1 cellular context compared by ENCODE assay signal in genomic region chr22:46649176-46650077, GRCh38.
TF ChIP-seq lines count a peak whose summit lies in the region.

No MANE protein-coding gene starts in this region.

TF ChIP-seq in K562, 482 proteins besides CTCF, POLR2A, EP300 and RAD21 (continued from another document):
- TF ChIP-seq MYNN (IDR thresholded peaks at IDR 0.05): no peak
- no peak for TF ChIP-seq MYNN (CRISPR knock-in tag; IDR thresholded peaks at IDR 0.05)
- no peak for TF ChIP-seq ZFP30 (CRISPR knock-in tag; IDR thresholded peaks at IDR 0.05; ENCODE audit: borderline replicate concordance)
- TF ChIP-seq ELF2 (CRISPR knock-in tag; IDR thresholded peaks at IDR 0.05): no peak
- TF ChIP-seq TCF7L2 (IDR thresholded peaks at IDR 0.05; ENCODE audit: low read depth, low read length): no peak
- TF ChIP-seq ETV6 (IDR thresholded peaks at IDR 0.05; ENCODE audit: borderline replicate concordance in 1 of 2, low read depth in 2 of 2, low read length in 1 of 2): no peak
- TF ChIP-seq ETV6 (CRISPR knock-in tag; IDR thresholded peaks at IDR 0.05; ENCODE audit: borderline replicate concordance): no peak
- no peak for TF ChIP-seq KDM1A (IDR thresholded peaks at IDR 0.05)
- no peak for TF ChIP-seq ZFP1 (CRISPR knock-in tag; IDR thresholded peaks at IDR 0.05)
- TF ChIP-seq ZNF165 (CRISPR knock-in tag; IDR thresholded peaks at IDR 0.05; ENCODE audit: borderline replicate concordance): no peak
- TF ChIP-seq E2F3 (CRISPR knock-in tag; IDR thresholded peaks at IDR 0.05): 0 out of 2 replicates have a peak, but pooled peaks have one; percentile 18
- no peak for TF ChIP-seq USF1 (CRISPR knock-in tag; IDR thresholded peaks at IDR 0.05)
- TF ChIP-seq ZBTB12 (CRISPR knock-in tag; IDR thresholded peaks at IDR 0.05): no peak
- no peak for TF ChIP-seq YBX1 (IDR thresholded peaks at IDR 0.05)
- TF ChIP-seq CBFB (CRISPR knock-in tag; IDR thresholded peaks at IDR 0.05): no peak
- TF ChIP-seq ZNF449 (CRISPR knock-in tag; IDR thresholded peaks at IDR 0.05): no peak
- no peak for TF ChIP-seq MYBL2 (IDR thresholded peaks at IDR 0.05; ENCODE audit: low read depth)
- no peak for TF ChIP-seq MYBL2 (CRISPR knock-in tag; IDR thresholded peaks at IDR 0.05; ENCODE audit: borderline replicate concordance)
- no peak for TF ChIP-seq ZBTB9 (CRISPR knock-in tag; IDR thresholded peaks at IDR 0.05)
- no peak for TF ChIP-seq SIX5 (IDR thresholded peaks at IDR 0.05; ENCODE audit: borderline replicate concordance in 1 of 2, insufficient read depth in 1 of 2, low read depth in 1 of 2, low read length in 2 of 2)
- TF ChIP-seq MAFG (tag; conservative IDR thresholded peaks at IDR 0.05): no peak
- no peak for TF ChIP-seq MTF1 (CRISPR knock-in tag; IDR thresholded peaks at IDR 0.05; ENCODE audit: borderline replicate concordance)
- TF ChIP-seq GATAD2B (IDR thresholded peaks at IDR 0.05; ENCODE audit: borderline replicate concordance): no peak
- no peak for TF ChIP-seq PREB (CRISPR knock-in tag; IDR thresholded peaks at IDR 0.05)
- no peak for TF ChIP-seq EGR1 (conservative IDR thresholded peaks at IDR 0.05)
- peak; percentile 32 to 71; a peak in 2 of 4 replicates for TF ChIP-seq FOXA3 (CRISPR knock-in tag; conservative IDR thresholded peaks at IDR 0.05 in 1 of 2, IDR thresholded peaks at IDR 0.05 in 1 of 2)
- TF ChIP-seq NFXL1 (CRISPR knock-in tag; IDR thresholded peaks at IDR 0.05): no peak
- no peak for TF ChIP-seq FOXK1 (CRISPR knock-in tag; IDR thresholded peaks at IDR 0.05; ENCODE audit: borderline replicate concordance)
- TF ChIP-seq ZNF318 (IDR thresholded peaks at IDR 0.05; ENCODE audit: borderline replicate concordance in 1 of 2, low read depth in 1 of 2): no peak
- TF ChIP-seq ZBTB5 (IDR thresholded peaks at IDR 0.05): no peak
- TF ChIP-seq NRF1 (conservative IDR thresholded peaks at IDR 0.05 in 1 of 2, IDR thresholded peaks at IDR 0.05 in 1 of 2): peak; percentile 27 to 55; a peak in 3 of 4 replicates
- no peak for TF ChIP-seq TSC22D4 (tag; IDR thresholded peaks at IDR 0.05)
- TF ChIP-seq ARID1B (IDR thresholded peaks at IDR 0.05): peak; percentile 66
